Comparison of ENCODE assay signal across 7 cellular contexts in the genomic region with DNA sequence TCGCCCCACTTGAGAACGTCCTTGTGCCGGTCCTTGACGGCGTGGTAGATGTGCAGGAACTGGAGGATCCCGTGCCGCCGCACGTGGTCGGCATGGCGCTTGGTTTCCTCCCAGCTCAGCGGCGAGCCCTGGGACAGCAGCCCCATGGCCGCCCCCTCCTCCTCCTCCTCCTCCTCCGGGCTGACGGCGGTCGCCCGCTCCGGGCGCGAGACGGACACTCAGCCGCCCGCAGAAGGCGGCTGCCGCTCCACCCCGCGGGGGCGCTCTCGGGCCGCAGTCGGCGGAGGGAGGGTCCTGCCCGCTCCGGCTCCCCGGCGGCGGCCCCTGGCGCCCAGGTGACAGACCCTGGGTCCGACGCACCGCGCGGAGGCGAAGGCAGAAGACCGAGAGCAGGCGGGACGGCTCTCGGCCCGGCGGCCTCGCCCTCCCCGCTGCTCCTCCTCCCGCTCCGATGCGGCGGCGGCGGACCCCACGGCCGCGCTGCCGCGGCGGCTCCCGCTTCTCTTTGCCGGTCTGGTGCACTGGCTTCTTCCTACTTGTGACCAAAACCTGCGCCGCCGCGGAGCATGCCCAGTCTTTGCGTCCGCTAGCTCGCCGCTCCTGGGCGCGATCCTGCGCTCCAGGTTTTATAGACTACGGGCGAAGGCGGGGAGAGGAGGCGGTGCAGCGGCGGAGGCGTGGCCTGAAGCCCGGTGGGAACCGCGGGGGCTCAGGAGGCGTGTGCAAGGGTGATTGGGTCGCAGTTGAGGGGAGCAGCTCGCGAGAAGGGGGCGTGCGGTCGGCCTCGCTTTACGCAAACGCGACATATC.
DNase-seq lines count a peak whose midpoint lies in the region; ATAC-seq and TF ChIP-seq lines count a peak whose summit lies in the region.

Gene GCLC (minus strand): TSS at position 602 of the 809 bp plus-strand sequence. CDS start 456 bp downstream, at position 146.

- DNase-seq in NCI-H187 treated with DMSO at 0.1 percent for 48 hours (lab: John Stamatoyannopoulos, UW): peak; percentile 47
- peak; percentile 74 for DNase-seq in T-helper 22 cell (ENCODE audit: low read depth)
- DNase-seq in astrocyte of the cerebellum (ENCODE audit: low read depth): peak; percentile 88
- DNase-seq in hippocampal formation (lab: John Stamatoyannopoulos, UW): peak; percentile 91
- DNase-seq in retinal pigment epithelial cell (ENCODE audit: low read depth): peak; percentile 85

- ATAC-seq in GM18502 (IDR thresholded peaks at IDR 0.05; ENCODE audit: poor library complexity, unreplicated experiment) (peak; percentile 64), HG02943 (IDR thresholded peaks at IDR 0.05; ENCODE audit: low read depth, unreplicated experiment) (peak; percentile 62)

- in situ Hi-C loops in astrocyte of the cerebellum (cut with HindIII; ENCODE audit: low sequenced_read_pairs): no loop called here

- TF ChIP-seq CTCF in astrocyte of the cerebellum (IDR thresholded peaks at IDR 0.05; ENCODE audit: low read depth, low read length, missing control alignments) (peak; percentile 39), retinal pigment epithelial cell (conservative IDR thresholded peaks at IDR 0.05; ENCODE audit: low read depth, low read length) (peak; percentile 48)

- H3K4me3 ChIP-seq in astrocyte of the cerebellum (ENCODE audit: low read depth, low read length) (peak within 1 kb of the TSS; percentile 73), retinal pigment epithelial cell (ENCODE audit: low read length) (peak within 1 kb of the TSS; percentile 80)

Comparison
In these comparisons a context has a peak if more than half of its experiments do, and no peak if none do; other contexts are left out.
1. Peak in every context shown above with its lines: DNase-seq, ATAC-seq and H3K4me3 ChIP-seq.